Comparison of ENCODE assay signal across 11 cellular contexts in genomic region chr17:69654981-69655581, GRCh38.
DNase-seq lines count a peak whose midpoint lies in the region; ATAC-seq, FAIRE-seq and TF ChIP-seq lines count a peak whose summit lies in the region.
"Had no signal": no experiment of that assay in that cellular context is flagged by ENCODE, and none has a peak within 500 bp of the region (broad histone marks: within the 10 kb centered on the region; RNA-seq: fewer than 3 reads in every experiment).

No MANE protein-coding gene starts in this region.

- no peaks in the 10 kb centered on the region for H3K4me1 Mint-ChIP-seq in stimulated activated memory B cell treated with anti-CD40 and anti-IgM and Interleukin-4, amounts not matched to agents 10 μg/mL and 1 μg/mL and 100 μg/mL, for 72 hours
- H3K4me1 Mint-ChIP-seq: T-helper 17 cell had no signal

- no peak for FAIRE-seq in bronchial epithelial cell (lab: Jason Lieb, UNC)

- no peak overlapping the region for H3K4me3 Mint-ChIP-seq in stimulated activated memory B cell treated with anti-CD40 and anti-IgM and Interleukin-4, amounts not matched to agents 10 μg/mL and 1 μg/mL and 100 μg/mL, for 72 hours
- H3K4me3 Mint-ChIP-seq: activated T-cell treated with anti-CD3 and anti-CD28 coated beads, Interleukin-2, amount 50 U/mL, for 4 hours; T-helper 17 cell had no signal

- H3K27me3 ChIP-seq in BLaER1 treated with 17β-estradiol and CSF1 and Interleukin-3, amounts not matched to agents 10 nM and 100 nM = no peaks in the 10 kb centered on the region
- no peaks in the 10 kb centered on the region for H3K27me3 ChIP-seq in bronchial epithelial cell (ENCODE audit: control insufficient read depth, insufficient read depth, low read length)

- TF ChIP-seq CTCF in bronchial epithelial cell (IDR thresholded peaks at IDR 0.05; ENCODE audit: insufficient read depth, low read length, severe bottlenecking) = no peak

- H3K9ac ChIP-seq in BLaER1 treated with 17β-estradiol and CSF1 and Interleukin-3, amounts not matched to agents 10 nM and 100 nM = no peak overlapping the region

- no peak overlapping the region for H3K4me3 ChIP-seq in BLaER1 treated with 17β-estradiol and CSF1 and Interleukin-3, amounts not matched to agents 10 nM and 100 nM
- H3K4me3 ChIP-seq in bronchial epithelial cell (ENCODE audit: low read depth, low read length) = no peak overlapping the region

- H3K36me3 ChIP-seq in BLaER1 treated with 17β-estradiol and CSF1 and Interleukin-3, amounts not matched to agents 10 nM and 100 nM = no peaks in the 10 kb centered on the region
- H3K36me3 ChIP-seq in bronchial epithelial cell (ENCODE audit: control insufficient read depth, insufficient read depth, low read length) = no peaks in the 10 kb centered on the region

- H3K9me3 Mint-ChIP-seq in stimulated activated memory B cell treated with anti-CD40 and anti-IgM and Interleukin-4, amounts not matched to agents 10 μg/mL and 1 μg/mL and 100 μg/mL, for 72 hours = peaks cover 6% of the 10 kb centered on the region
- H3K9me3 Mint-ChIP-seq: activated T-cell treated with anti-CD3 and anti-CD28 coated beads, Interleukin-2, amount 50 U/mL, for 4 hours had no signal

- no peak overlapping the region for H3K27ac Mint-ChIP-seq in stimulated activated memory B cell treated with anti-CD40 and anti-IgM and Interleukin-4, amounts not matched to agents 10 μg/mL and 1 μg/mL and 100 μg/mL, for 72 hours
- H3K27ac Mint-ChIP-seq: T-helper 17 cell had no signal

- H3K9me3 ChIP-seq in BLaER1 treated with 17β-estradiol and CSF1 and Interleukin-3, amounts not matched to agents 10 nM and 100 nM (replicated peaks in 1 of 11) = peaks cover 20 to 56% (median 37%) of the 10 kb centered on the region in 11 experiments

- H3K4me2 ChIP-seq in BLaER1 treated with 17β-estradiol and CSF1 and Interleukin-3, amounts not matched to agents 10 nM and 100 nM = peak overlapping the region in 6 of 11 experiments; percentile 1 to 38 (median 10); a peak in 8 of 22 replicates

- no peak for ATAC-seq in stimulated activated memory B cell treated with anti-CD40 and anti-IgM and Interleukin-4, amounts not matched to agents 10 μg/mL and 1 μg/mL and 100 μg/mL, for 72 hours
- ATAC-seq: activated T-cell treated with anti-CD3 and anti-CD28 coated beads, Interleukin-2, amount 50 U/mL, for 4 hours; T-helper 17 cell had no signal

- DNase-seq in M059J (ENCODE audit: low read depth) (peak; percentile 85), bronchial epithelial cell (ENCODE audit: low read depth) (peak; percentile 84), myocyte (ENCODE audit: low read depth) (peak; percentile 94), NCI-H1417 treated with DMSO at 0.1 percent for 48 hours (lab: John Stamatoyannopoulos, UW) (no peak), G401 (ENCODE audit: low spot score) (no peak), SHP77 treated with DMSO at 0.1 percent for 48 hours (lab: John Stamatoyannopoulos, UW) (no peak)
- DNase-seq: activated T-cell treated with anti-CD3 and anti-CD28 coated beads, Interleukin-2, amount 50 U/mL, for 4 hours; NCI-H1694; T-helper 17 cell had no signal

- in situ Hi-C loops in G401 (cut with HindIII; ENCODE audit: low sequenced_read_pairs) = no loop called here

- H3K4me1 ChIP-seq in BLaER1 treated with 17β-estradiol and CSF1 and Interleukin-3, amounts not matched to agents 10 nM and 100 nM = peaks cover 0 to 15% (median 2%) of the 10 kb centered on the region in 10 experiments; a peak in 10 of 20 replicates

- H3K27me3 Mint-ChIP-seq in stimulated activated memory B cell treated with anti-CD40 and anti-IgM and Interleukin-4, amounts not matched to agents 10 μg/mL and 1 μg/mL and 100 μg/mL, for 72 hours = no peaks in the 10 kb centered on the region

- no peaks in the 10 kb centered on the region for H4K20me1 ChIP-seq in BLaER1 treated with 17β-estradiol and CSF1 and Interleukin-3, amounts not matched to agents 10 nM and 100 nM

- no peaks in the 10 kb centered on the region for H3K36me3 Mint-ChIP-seq in stimulated activated memory B cell treated with anti-CD40 and anti-IgM and Interleukin-4, amounts not matched to agents 10 μg/mL and 1 μg/mL and 100 μg/mL, for 72 hours

- H3K27ac ChIP-seq in BLaER1 treated with 17β-estradiol and CSF1 and Interleukin-3, amounts not matched to agents 10 nM and 100 nM = no peak overlapping the region

Comparison
In these comparisons a context has a peak if more than half of its experiments do, and no peak if none do; other contexts are left out.
1. DNase-seq: peak in M059J (single experiment), bronchial epithelial cell (single experiment) and myocyte (single experiment); none in NCI-H1417 treated with DMSO at 0.1 percent for 48 hours (single experiment), G401 (single experiment) and SHP77 treated with DMSO at 0.1 percent for 48 hours (single experiment).